ENCODE assay signal across 7 cellular contexts in the genomic region with DNA sequence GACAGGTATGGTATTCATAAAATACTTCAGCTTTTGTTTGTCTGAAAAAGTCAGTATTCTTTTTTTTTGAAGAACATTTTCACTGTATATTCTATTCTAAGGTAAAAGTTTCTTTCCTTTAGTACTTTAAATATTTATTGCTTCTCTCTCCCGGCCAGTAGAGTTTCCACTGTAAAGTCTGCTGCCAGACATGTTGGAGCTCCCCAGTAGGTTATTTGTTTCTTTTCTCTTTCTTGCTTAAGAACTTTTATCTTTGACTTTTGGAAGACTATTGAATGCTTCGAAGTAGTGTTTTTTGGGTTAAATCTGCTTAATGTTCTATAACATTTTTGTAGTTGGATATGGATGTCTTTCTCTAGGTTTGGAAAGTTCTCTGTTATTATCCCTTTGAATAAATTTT.
A peak's percentile ranks its signal among the peaks of the same experiment; 100 is the strongest.
DNase-seq lines count a peak whose midpoint lies in the region; FAIRE-seq and TF ChIP-seq lines count a peak whose summit lies in the region.
"Not testable (repeated sequence)": the region's sequence is repeated elsewhere in the genome, so short reads cannot be mapped to it uniquely, and the experiment has no call there.

No MANE protein-coding gene starts in this region.

- not testable (repeated sequence) for H4K20me1 ChIP-seq in SU-DHL-6 (ENCODE audit: low read depth, low read length); keratinocyte (ENCODE audit: control insufficient read depth, extremely low read depth, insufficient read depth, low read length)

- intact Hi-C loops in activated naive CD4-positive, alpha-beta T cell treated with anti-CD3 and anti-CD28 coated beads for 36 hours (cut with micrococcal nuclease), result not testable (repeated sequence)

- H3K36me3 Mint-ChIP-seq in activated naive CD4-positive, alpha-beta T cell treated with anti-CD3 and anti-CD28 coated beads for 36 hours (ENCODE audit: low read depth), result not testable (repeated sequence)

- H3K27ac Mint-ChIP-seq in activated naive CD4-positive, alpha-beta T cell treated with anti-CD3 and anti-CD28 coated beads for 36 hours, result not testable (repeated sequence)

- peaks cover 33% of the 10 kb centered on the region for H3K4me1 Mint-ChIP-seq in activated naive CD4-positive, alpha-beta T cell treated with anti-CD3 and anti-CD28 coated beads for 36 hours (ENCODE audit: low read depth)

- in situ Hi-C loops in KBM-7 (cut with MboI; ENCODE audit: low pct_unique_long_range_greater_than_20kb, low sequenced_read_pairs), result not testable (repeated sequence)

- H3K4me3 ChIP-seq in SU-DHL-6 (ENCODE audit: insufficient read depth, low read length, poor library complexity, severe bottlenecking), result peak overlapping the region; percentile 73
- H3K4me3 ChIP-seq in keratinocyte (ENCODE audit: control insufficient read depth in 2 of 3, extremely low read depth in 1 of 3, insufficient read depth in 2 of 3, low read depth in 1 of 3, low read length in 3 of 3), result peak overlapping the region in 1 of 3 experiments; percentile 7
- H3K4me3 ChIP-seq in parathyroid adenoma (ENCODE audit: low read depth, low read length), result not testable (repeated sequence)

- not testable (repeated sequence) for TF ChIP-seq CTCF in SU-DHL-6 (IDR thresholded peaks at IDR 0.05; ENCODE audit: insufficient read depth, low read length, poor library complexity, severe bottlenecking); keratinocyte (optimal IDR thresholded peaks at IDR 0.05 in 1 of 3, IDR thresholded peaks at IDR 0.05 in 1 of 3, conservative IDR thresholded peaks at IDR 0.05 in 1 of 3; ENCODE audit: extremely low read depth in 1 of 3, insufficient read depth in 2 of 3, low read length in 3 of 3); parathyroid adenoma (IDR thresholded peaks at IDR 0.05)

- dilution Hi-C loops in keratinocyte (cut with MboI; ENCODE audit: extremely low pct_ligation_motif_present, low sequenced_read_pairs), result not testable (repeated sequence)

- H3K36me3 ChIP-seq in SU-DHL-6 (ENCODE audit: low read length); keratinocyte (ENCODE audit: control insufficient read depth in 2 of 2, extremely low read depth in 1 of 2, insufficient read depth in 2 of 2, low read length in 2 of 2); parathyroid adenoma (ENCODE audit: control insufficient read depth, insufficient read depth, low read length): not testable (repeated sequence)

- H3K4me2 ChIP-seq in SU-DHL-6 (ENCODE audit: low read depth, low read length, poor library complexity, severe bottlenecking), result peak overlapping the region; percentile 82
- H3K4me2 ChIP-seq in keratinocyte (ENCODE audit: control insufficient read depth, extremely low read depth, insufficient read depth, low read depth, low read length), result peak overlapping the region; percentile 67
- H3K4me2 ChIP-seq in parathyroid adenoma (ENCODE audit: low read length), result not testable (repeated sequence)

- peak overlapping the region; percentile 11 for H2AFZ ChIP-seq in SU-DHL-6 (ENCODE audit: low read depth, low read length, severe bottlenecking)
- not testable (repeated sequence) for H2AFZ ChIP-seq in keratinocyte (ENCODE audit: control insufficient read depth, low read length)
- H2AFZ ChIP-seq in parathyroid adenoma, result peak overlapping the region; percentile 92

- H3F3A ChIP-seq in SU-DHL-6 (ENCODE audit: insufficient read depth), result not testable (repeated sequence)

- not testable (repeated sequence) for H3K9me3 ChIP-seq in SU-DHL-6 (ENCODE audit: insufficient read depth, low read length); keratinocyte (ENCODE audit: control insufficient read depth, low read depth, low read length); parathyroid adenoma (ENCODE audit: control insufficient read depth, low read length)

- H3K9me2 ChIP-seq in SU-DHL-6 (replicated peaks; ENCODE audit: insufficient read depth, low read length), result not testable (repeated sequence)

- H3K9me1 ChIP-seq in keratinocyte (ENCODE audit: control insufficient read depth, extremely low read depth, insufficient read depth, low read length), result not testable (repeated sequence)

- CTCF ChIA-PET in activated naive CD4-positive, alpha-beta T cell treated with anti-CD3 and anti-CD28 coated beads for 36 hours (lab: Charles Lee), result not testable (repeated sequence)

- not testable (repeated sequence) for FAIRE-seq in keratinocyte (lab: Jason Lieb, UNC)

- H3K79me2 ChIP-seq in SU-DHL-6 (ENCODE audit: insufficient read depth, low read length); keratinocyte (ENCODE audit: control insufficient read depth, insufficient read depth, low read length); parathyroid adenoma: not testable (repeated sequence)

- not testable (repeated sequence) for H3K27ac ChIP-seq in SU-DHL-6 (ENCODE audit: low read depth, low read length); keratinocyte (ENCODE audit: control insufficient read depth, insufficient read depth, low read length); parathyroid adenoma

- peak; percentile 9 for DNase-seq in EL
- peak; percentile 33 for DNase-seq in KBM-7
- not testable (repeated sequence) for DNase-seq in activated naive CD4-positive, alpha-beta T cell treated with anti-CD3 and anti-CD28 coated beads for 36 hours; keratinocyte (ENCODE audit: low read depth, low spot score)
- DNase-seq in dermis blood vessel endothelial cell, result peak; percentile 25

- not testable (repeated sequence) for H3K4me1 ChIP-seq in keratinocyte (ENCODE audit: control insufficient read depth, extremely low read depth, insufficient read depth, low read length); parathyroid adenoma

- H3K4me3 Mint-ChIP-seq in activated naive CD4-positive, alpha-beta T cell treated with anti-CD3 and anti-CD28 coated beads for 36 hours, result peak overlapping the region; percentile 47

- peaks cover 61% of the 10 kb centered on the region for H3K27me3 Mint-ChIP-seq in activated naive CD4-positive, alpha-beta T cell treated with anti-CD3 and anti-CD28 coated beads for 36 hours (ENCODE audit: low read depth)

- H3K9ac ChIP-seq in SU-DHL-6 (ENCODE audit: low read length), result peak overlapping the region; percentile 83
- not testable (repeated sequence) for H3K9ac ChIP-seq in keratinocyte (ENCODE audit: control insufficient read depth, extremely low read depth, insufficient read depth, low read length); parathyroid adenoma

- not testable (repeated sequence) for H3K9me3 Mint-ChIP-seq in activated naive CD4-positive, alpha-beta T cell treated with anti-CD3 and anti-CD28 coated beads for 36 hours

- H3K27me3 ChIP-seq in SU-DHL-6 (ENCODE audit: low read length); parathyroid adenoma (ENCODE audit: control insufficient read depth, insufficient read depth, low read length): not testable (repeated sequence)
- peaks cover 21% of the 10 kb centered on the region for H3K27me3 ChIP-seq in keratinocyte (ENCODE audit: control insufficient read depth, extremely low read depth, insufficient read depth, low read length)
